In the genomic region with DNA sequence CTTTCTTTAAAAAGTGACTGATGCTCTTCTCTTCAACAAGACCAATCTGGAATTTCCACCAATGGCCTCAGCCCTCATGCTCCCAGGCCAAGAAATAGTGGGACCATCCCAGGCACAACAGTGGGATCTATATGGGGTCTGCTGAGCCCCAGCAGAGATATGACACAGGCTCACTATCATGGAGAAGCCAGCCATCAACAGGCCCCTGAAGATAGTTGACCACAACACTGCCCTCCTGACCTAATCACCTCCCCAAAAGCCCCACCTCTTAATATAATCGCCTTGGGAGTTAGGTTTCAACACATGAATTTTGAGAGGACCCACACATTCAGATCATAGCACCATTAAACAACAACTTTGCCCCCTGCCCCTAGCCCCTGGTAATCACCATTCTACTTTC, we compare ENCODE assay signal across 1 cellular context.
TF ChIP-seq lines count a peak whose summit lies in the region.

No MANE protein-coding gene starts in this region.

TF ChIP-seq in K562, 482 proteins besides CTCF, POLR2A, EP300 and RAD21 (continued from another document and continues in another):
- no peak for TF ChIP-seq TSHZ1 (CRISPR knock-in tag; IDR thresholded peaks at IDR 0.05)
- no peak for TF ChIP-seq ZNF431 (CRISPR knock-in tag; IDR thresholded peaks at IDR 0.05)
- TF ChIP-seq, protein P1, sequence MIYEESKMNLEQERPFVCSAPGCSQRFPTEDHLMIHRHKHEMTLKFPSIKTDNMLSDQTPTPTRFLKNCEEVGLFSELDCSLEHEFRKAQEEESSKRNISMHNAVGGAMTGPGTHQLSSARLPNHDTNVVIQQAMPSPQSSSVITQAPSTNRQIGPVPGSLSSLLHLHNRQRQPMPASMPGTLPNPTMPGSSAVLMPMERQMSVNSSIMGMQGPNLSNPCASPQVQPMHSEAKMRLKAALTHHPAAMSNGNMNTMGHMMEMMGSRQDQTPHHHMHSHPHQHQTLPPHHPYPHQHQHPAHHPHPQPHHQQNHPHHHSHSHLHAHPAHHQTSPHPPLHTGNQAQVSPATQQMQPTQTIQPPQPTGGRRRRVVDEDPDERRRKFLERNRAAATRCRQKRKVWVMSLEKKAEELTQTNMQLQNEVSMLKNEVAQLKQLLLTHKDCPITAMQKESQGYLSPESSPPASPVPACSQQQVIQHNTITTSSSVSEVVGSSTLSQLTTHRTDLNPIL (CRISPR knock-in tag; IDR thresholded peaks at IDR 0.05) = no peak
- no peak for TF ChIP-seq ZNF699 (CRISPR knock-in tag; IDR thresholded peaks at IDR 0.05; ENCODE audit: insufficient replicate concordance)
- no peak for TF ChIP-seq MCM2 (IDR thresholded peaks at IDR 0.05; ENCODE audit: low read depth)
- TF ChIP-seq ZNF512 (tag; IDR thresholded peaks at IDR 0.05) = 0 out of 2 replicates have a peak, but pooled peaks have one; percentile 2
- TF ChIP-seq HDAC2 (IDR thresholded peaks at IDR 0.05) = peak; percentile 74
- TF ChIP-seq SFPQ (IDR thresholded peaks at IDR 0.05; ENCODE audit: low read depth, low read length) = no peak
- TF ChIP-seq CBX5 (IDR thresholded peaks at IDR 0.05; ENCODE audit: borderline replicate concordance, low read depth) = no peak
- TF ChIP-seq TBL1XR1 (IDR thresholded peaks at IDR 0.05; ENCODE audit: low read length in 2 of 2) = peak in 1 of 2 experiments; percentile 79; a peak in 2 of 4 replicates
- no peak for TF ChIP-seq RBM22 (IDR thresholded peaks at IDR 0.05; ENCODE audit: low read depth, low read length, poor library complexity, severe bottlenecking)
- TF ChIP-seq ZNF436 (CRISPR knock-in tag; IDR thresholded peaks at IDR 0.05) = no peak
- no peak for TF ChIP-seq ZFP30 (CRISPR knock-in tag; IDR thresholded peaks at IDR 0.05; ENCODE audit: borderline replicate concordance)
- no peak for TF ChIP-seq ATF1 (CRISPR knock-in tag; IDR thresholded peaks at IDR 0.05)
- TF ChIP-seq ATF1 (tag; IDR thresholded peaks at IDR 0.05) = 0 out of 2 replicates have a peak, but pooled peaks have one; percentile 11
- TF ChIP-seq RUNX1 (IDR thresholded peaks at IDR 0.05; ENCODE audit: low read depth) = peak; percentile 84; the same call in 1 of the 2 replicates
- TF ChIP-seq HMG20A (CRISPR knock-in tag; conservative IDR thresholded peaks at IDR 0.05) = no peak
- TF ChIP-seq U2AF2 (optimal IDR thresholded peaks at IDR 0.05; ENCODE audit: low read depth, low read length) = no peak
- peak; percentile 64; the same call in 1 of the 2 replicates for TF ChIP-seq MBD2 (IDR thresholded peaks at IDR 0.05; ENCODE audit: borderline replicate concordance, low read depth)
- TF ChIP-seq ZNF639 (CRISPR knock-in tag; conservative IDR thresholded peaks at IDR 0.05 in 1 of 2, IDR thresholded peaks at IDR 0.05 in 1 of 2) = peak in 1 of 2 experiments; percentile 38; a peak in 1 of 4 replicates
- TF ChIP-seq NFYB (IDR thresholded peaks at IDR 0.05; ENCODE audit: extremely low read depth, insufficient read length) = no peak
- no peak for TF ChIP-seq ZBTB5 (IDR thresholded peaks at IDR 0.05)
- TF ChIP-seq POLR2H (tag; IDR thresholded peaks at IDR 0.05; ENCODE audit: low read depth) = no peak
- TF ChIP-seq ZNF197 (CRISPR knock-in tag; IDR thresholded peaks at IDR 0.05; ENCODE audit: low read depth) = 0 out of 2 replicates have a peak, but pooled peaks have one; percentile 33
- TF ChIP-seq SMAD2 (IDR thresholded peaks at IDR 0.05; ENCODE audit: low read depth, low read length) = no peak
- TF ChIP-seq ZNF263 (CRISPR knock-in tag; IDR thresholded peaks at IDR 0.05; ENCODE audit: borderline replicate concordance) = no peak
- TF ChIP-seq HIVEP1 (CRISPR knock-in tag; IDR thresholded peaks at IDR 0.05) = no peak
- no peak for TF ChIP-seq FUS (optimal IDR thresholded peaks at IDR 0.05; ENCODE audit: low read depth, low read length)
- no peak for TF ChIP-seq HDGF (IDR thresholded peaks at IDR 0.05)
- TF ChIP-seq BCOR (IDR thresholded peaks at IDR 0.05) = no peak
- TF ChIP-seq DACH1 (IDR thresholded peaks at IDR 0.05; ENCODE audit: partially characterized antibody) = peak; percentile 64
- TF ChIP-seq ZNF778 (CRISPR knock-in tag; IDR thresholded peaks at IDR 0.05) = no peak
- TF ChIP-seq MYBL2 (IDR thresholded peaks at IDR 0.05; ENCODE audit: low read depth) = no peak
- TF ChIP-seq MYBL2 (CRISPR knock-in tag; IDR thresholded peaks at IDR 0.05; ENCODE audit: borderline replicate concordance) = no peak
- peak; percentile 41 for TF ChIP-seq SMAD1 (IDR thresholded peaks at IDR 0.05; ENCODE audit: low read depth, low read length, partially characterized antibody)
- no peak for TF ChIP-seq KLF10 (CRISPR knock-in tag; IDR thresholded peaks at IDR 0.05)
- 0 out of 2 replicates have a peak, but pooled peaks have one; percentile 32 for TF ChIP-seq DMBX1 (CRISPR knock-in tag; IDR thresholded peaks at IDR 0.05; ENCODE audit: borderline replicate concordance)
- TF ChIP-seq WHSC1 (IDR thresholded peaks at IDR 0.05; ENCODE audit: low read length) = no peak
- TF ChIP-seq THAP12 (CRISPR knock-in tag; IDR thresholded peaks at IDR 0.05) = no peak
- no peak for TF ChIP-seq ZNF232 (CRISPR knock-in tag; IDR thresholded peaks at IDR 0.05)
- TF ChIP-seq SETDB1 (IDR thresholded peaks at IDR 0.05; ENCODE audit: low read length) = no peak
- TF ChIP-seq FOXK2 (conservative IDR thresholded peaks at IDR 0.05 in 1 of 2, IDR thresholded peaks at IDR 0.05 in 1 of 2; ENCODE audit: low read depth in 2 of 2) = peak in 1 of 2 experiments; percentile 24; a peak in 1 of 4 replicates
- 0 out of 2 replicates have a peak, but pooled peaks have one; percentile 24 for TF ChIP-seq FOSL1 (tag; conservative IDR thresholded peaks at IDR 0.05)
- TF ChIP-seq PHB2 (IDR thresholded peaks at IDR 0.05; ENCODE audit: low read depth) = peak; percentile 75
- peak; percentile 78 for TF ChIP-seq SMARCE1 (IDR thresholded peaks at IDR 0.05)
- peak; percentile 90 for TF ChIP-seq KLF16 (IDR thresholded peaks at IDR 0.05)
- no peak for TF ChIP-seq GTF2E2 (tag; IDR thresholded peaks at IDR 0.05)
- TF ChIP-seq SIN3B (IDR thresholded peaks at IDR 0.05; ENCODE audit: low read depth) = no peak
- TF ChIP-seq ZNF165 (CRISPR knock-in tag; IDR thresholded peaks at IDR 0.05; ENCODE audit: borderline replicate concordance) = no peak
- TF ChIP-seq, protein P2, sequence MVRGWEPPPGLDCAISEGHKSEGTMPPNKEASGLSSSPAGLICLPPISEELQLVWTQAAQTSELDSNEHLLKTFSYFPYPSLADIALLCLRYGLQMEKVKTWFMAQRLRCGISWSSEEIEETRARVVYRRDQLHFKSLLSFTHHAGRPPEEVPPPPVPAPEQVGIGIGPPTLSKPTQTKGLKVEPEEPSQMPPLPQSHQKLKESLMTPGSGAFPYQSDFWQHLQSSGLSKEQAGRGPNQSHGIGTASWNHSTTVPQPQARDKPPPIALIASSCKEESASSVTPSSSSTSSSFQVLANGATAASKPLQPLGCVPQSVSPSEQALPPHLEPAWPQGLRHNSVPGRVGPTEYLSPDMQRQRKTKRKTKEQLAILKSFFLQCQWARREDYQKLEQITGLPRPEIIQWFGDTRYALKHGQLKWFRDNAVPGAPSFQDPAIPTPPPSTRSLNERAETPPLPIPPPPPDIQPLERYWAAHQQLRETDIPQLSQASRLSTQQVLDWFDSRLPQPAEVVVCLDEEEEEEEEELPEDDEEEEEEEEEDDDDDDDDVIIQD (CRISPR knock-in tag; IDR thresholded peaks at IDR 0.05) = no peak
